Comparison of ENCODE assay signal across 11 cellular contexts in genomic region chr12:56450241-56450640, GRCh38. TPM values are rescaled to one million over a fixed set of nuclear protein-coding genes. Genes with fewer than 3 reads are reported as not detected.
DNase-seq lines count a peak whose midpoint lies in the region; ATAC-seq, FAIRE-seq and TF ChIP-seq lines count a peak whose summit lies in the region.
"Had no signal": no experiment of that assay in that cellular context is flagged by ENCODE, and none has a peak within 500 bp of the region (broad histone marks: within the 10 kb centered on the region; RNA-seq: fewer than 3 reads in every experiment).

No MANE protein-coding gene starts in this region.

- H3K4me2 ChIP-seq in OCI-LY7 (ENCODE audit: low read length): peak overlapping the region; percentile 77
- H3K4me2 ChIP-seq in H1 (ENCODE audit: insufficient read depth in 1 of 2, low read depth in 2 of 2, low read length in 2 of 2): peak overlapping the region; percentile 62 to 88; a peak in 1 of 4 replicates

- no peak for TF ChIP-seq EP300 in H1 (IDR thresholded peaks at IDR 0.05; ENCODE audit: borderline replicate concordance in 1 of 2, low read depth in 2 of 2, low read length in 2 of 2)

- H3K27ac ChIP-seq in breast epithelium (no peak overlapping the region), OCI-LY7 (ENCODE audit: low read depth, low read length, poor library complexity, severe bottlenecking) (peak overlapping the region; percentile 90), H1 (ENCODE audit: low read depth, low read length) (no peak overlapping the region), subcutaneous abdominal adipose tissue (ENCODE audit: low read depth, low read length) (peak overlapping the region; percentile 84), gastrocnemius medialis (peak overlapping the region in 2 of 4 donors; percentile 84 to 92)

- H3K4me1 ChIP-seq in breast epithelium (no peaks in the 10 kb centered on the region), OCI-LY7 (ENCODE audit: insufficient read depth, low read length, poor library complexity, severe bottlenecking) (peaks cover 25% of the 10 kb centered on the region), H1 (replicated peaks in 1 of 4; ENCODE audit: control insufficient read depth in 3 of 4, insufficient read depth in 4 of 4, low read length in 3 of 4) (peaks cover 3 to 6% (median 5%) of the 10 kb centered on the region in 4 experiments; a peak in 5 of 7 replicates), subcutaneous abdominal adipose tissue (ENCODE audit: control insufficient read depth in 5 of 5, insufficient read depth in 5 of 5, low read length in 5 of 5) (peaks cover 0 to 10% (median 8%) of the 10 kb centered on the region in 5 donors), gastrocnemius medialis (peaks cover 6 to 8% of the 10 kb centered on the region in 2 donors)

- H3K9me3 Mint-ChIP-seq in MCF 10A (ENCODE audit: unreplicated experiment): no peaks in the 10 kb centered on the region

- no peak overlapping the region for H3K14ac ChIP-seq in H1 (ENCODE audit: insufficient read length)

- no peaks in the 10 kb centered on the region for H3K9me2 ChIP-seq in OCI-LY7 (ENCODE audit: insufficient read depth, low read length)

- H3K23ac ChIP-seq in H1 (ENCODE audit: insufficient read length): no peak overlapping the region

- no peaks in the 10 kb centered on the region for H3K27me3 Mint-ChIP-seq in MCF 10A (ENCODE audit: insufficient read depth, unreplicated experiment)

- 0 out of 2 replicates have a peak overlapping the region, but pooled peaks have one; percentile 49 for H2AK5ac ChIP-seq in H1 (ENCODE audit: low read depth, low read length)

- peak overlapping the region; percentile 20 for H4K91ac ChIP-seq in H1 (replicated peaks; ENCODE audit: insufficient read length, low read length)

- in situ Hi-C loops in gastrocnemius medialis (cut with MboI; ENCODE audit: low sequenced_read_pairs in 4 of 4): loop anchor here in 1 of 4 donors (25.0 kb wide), 1 partner anchor 263 kb away; the partner anchor contains the start of gene SMARCC2

- peak overlapping the region; percentile 90 for H3K27ac Mint-ChIP-seq in MCF 10A (ENCODE audit: low read depth, unreplicated experiment)

- H3K4me3 ChIP-seq in breast epithelium (no peak overlapping the region), OCI-LY7 (ENCODE audit: low read depth, low read length, poor library complexity, severe bottlenecking) (peak overlapping the region; percentile 88), H1 (ENCODE audit: extremely low read depth in 1 of 4, insufficient read depth in 2 of 4, low read depth in 3 of 4, low read length in 4 of 4) (no peak overlapping the region), subcutaneous abdominal adipose tissue (ENCODE audit: low read depth in 1 of 5, low read length in 5 of 5) (no peak overlapping the region), gastrocnemius medialis (peak overlapping the region in 1 of 4 donors; percentile 83)
- H3K4me3 ChIP-seq: lung had no signal

- H3K4me3 Mint-ChIP-seq in MCF 10A (ENCODE audit: unreplicated experiment): no peak overlapping the region

- DNase-seq in MCF 10A (ENCODE audit: unreplicated experiment) (no peak), breast epithelium (ENCODE audit: low spot score in 2 of 2) (no peak), OCI-LY7 (ENCODE audit: low spot score) (no peak), H1 (ENCODE audit: low read depth in 1 of 2, low spot score in 2 of 2) (no peak), gastrocnemius medialis (no peak)
- no peak for DNase-seq in stimulated activated CD4-positive, alpha-beta T cell treated with anti-CD3 and anti-CD28 coated beads, Interleukin-2, amount 100 ng/mL, for 48 hours
- DNase-seq: thyroid gland had no signal

- H4K5ac ChIP-seq in H1 (ENCODE audit: insufficient read length, low read depth, low read length): no peak overlapping the region

- TF ChIP-seq RAD21 in H1 (IDR thresholded peaks at IDR 0.05 in 1 of 2, conservative IDR thresholded peaks at IDR 0.05 in 1 of 2; ENCODE audit: low read depth in 2 of 2, low read length in 2 of 2): no peak

- POLR2A ChIA-PET in MCF 10A (lab: Yijun Ruan, JAX): interaction anchor here (0.7 to 4.4 kb wide), 12 partner anchors 12 to 333 kb away, joined by 3 to 63 read pairs (median 8); partner anchors contain the start of genes CNPY2, CS, PAN2 and RNF41
- POLR2A ChIA-PET in OCI-LY7 (lab: Charles Lee): interaction anchor here (0.6 to 7.5 kb wide), 16 partner anchors 9 to 734 kb away, joined by 3 to 98 read pairs (median 4); partner anchors contain the start of genes PAN2 and STAT2
- POLR2A ChIA-PET in H1 (lab: Charles Lee; ENCODE audit: partially characterized antibody): interaction anchor here (1.2 to 7.3 kb wide), 11 partner anchors 9 to 238 kb away, joined by 3 to 74 read pairs (median 5); partner anchors contain the start of genes CNPY2, CS and PTGES3

- ATAC-seq in HG03135 (IDR thresholded peaks at IDR 0.05; ENCODE audit: unreplicated experiment) (no peak), gastrocnemius medialis (no peak)

- peak overlapping the region; percentile 15; the same call in 1 of the 2 replicates for H2AFZ ChIP-seq in OCI-LY7 (ENCODE audit: low read length)
- peak overlapping the region; percentile 98; the same call in 1 of the 2 replicates for H2AFZ ChIP-seq in H1 (ENCODE audit: low read length)

- H3K9me3 ChIP-seq in breast epithelium: no peaks in the 10 kb centered on the region
- no peaks in the 10 kb centered on the region for H3K9me3 ChIP-seq in OCI-LY7 (ENCODE audit: low read length)
- no peaks in the 10 kb centered on the region for H3K9me3 ChIP-seq in H1 (ENCODE audit: insufficient read depth in 2 of 2, low read depth in 1 of 2, low read length in 1 of 2)
- no peaks in the 10 kb centered on the region for H3K9me3 ChIP-seq in subcutaneous abdominal adipose tissue (ENCODE audit: control insufficient read depth in 5 of 5, low read length in 5 of 5)
- no peaks in the 10 kb centered on the region for H3K9me3 ChIP-seq in gastrocnemius medialis
- H3K9me3 ChIP-seq: HAP-1, thyroid gland had no signal

- H3K56ac ChIP-seq in H1 (replicated peaks; ENCODE audit: insufficient read length, low read depth, low read length): no peak overlapping the region

- H3K18ac ChIP-seq in H1 (ENCODE audit: extremely low read depth, low read length): no peak overlapping the region

- no peak overlapping the region for H4K8ac ChIP-seq in H1 (ENCODE audit: extremely low read depth, insufficient read depth, low read length)

- CTCF ChIA-PET in MCF 10A (lab: Yijun Ruan, JAX) (interaction anchor here (0.6 to 3.2 kb wide), 4 partner anchors 14 to 558 kb away, joined by 3 to 20 read pairs (median 4); partner anchors contain the start of gene RNF41), OCI-LY7 (lab: Charles Lee; ENCODE audit: unreplicated experiment) (interaction anchor here (1.2 to 1.4 kb wide), 2 partner anchors 9 to 14 kb away, joined by 3 to 10 read pairs; no protein-coding TSS in a partner anchor), H1 (lab: Charles Lee; ENCODE audit: partially characterized antibody) (interaction anchor here (0.6 to 12.4 kb wide), 6 partner anchors 11 to 154 kb away, joined by 3 to 124 read pairs (median 3); partner anchors contain the start of gene CNPY2)

- no peak overlapping the region for H3K4ac ChIP-seq in H1 (replicated peaks; ENCODE audit: insufficient read length, low read depth, low read length)

- peak overlapping the region; percentile 45 for H2BK120ac ChIP-seq in H1 (replicated peaks; ENCODE audit: low read depth, low read length)

- peak overlapping the region; percentile 95; the same call in 1 of the 2 replicates for H2BK12ac ChIP-seq in H1 (ENCODE audit: low read depth, low read length)

- H4K20me1 ChIP-seq in OCI-LY7 (ENCODE audit: insufficient read depth, low read length): no peaks in the 10 kb centered on the region
- H4K20me1 ChIP-seq in H1 (replicated peaks in 1 of 2; ENCODE audit: control insufficient read depth in 1 of 2, insufficient read depth in 2 of 2, low read length in 2 of 2): no peaks in the 10 kb centered on the region

- no peaks in the 10 kb centered on the region for H3K79me1 ChIP-seq in H1 (ENCODE audit: low read depth, low read length)

- peaks cover 30% of the 10 kb centered on the region; the same call in 1 of the 2 replicates for H3K79me2 ChIP-seq in OCI-LY7 (ENCODE audit: insufficient read depth, low read depth, low read length)
- peaks cover 0 to 17% of the 10 kb centered on the region in 2 experiments; a peak in 3 of 4 replicates for H3K79me2 ChIP-seq in H1 (ENCODE audit: control insufficient read depth in 1 of 2, insufficient read depth in 2 of 2, low read length in 2 of 2)

- BruUV-seq in MCF 10A (replicated peaks; lab: Mats Ljungman, UMichigan) (no TSS peak), OCI-LY7 (replicated peaks; lab: Mats Ljungman, UMichigan) (no TSS peak)

- intact Hi-C loops in MCF 10A (cut with micrococcal nuclease): no loop called here
- intact Hi-C loops in breast epithelium (cut with DNase I; ENCODE audit: low total_unique reads): no loop called here
- intact Hi-C loops in OCI-LY7 (cut with micrococcal nuclease; ENCODE audit: unreplicated experiment): no loop called here
- intact Hi-C loops in gastrocnemius medialis (cut with DNase I; ENCODE audit: low total_unique reads): no loop called here

- no peak for TF ChIP-seq CTCF in MCF 10A (IDR thresholded peaks at IDR 0.05; ENCODE audit: unreplicated experiment)
- no peak for TF ChIP-seq CTCF in breast epithelium (IDR thresholded peaks at IDR 0.05)
- no peak for TF ChIP-seq CTCF in OCI-LY7 (conservative IDR thresholded peaks at IDR 0.05; ENCODE audit: low read length)
- TF ChIP-seq CTCF in H1 (IDR thresholded peaks at IDR 0.05; ENCODE audit: control extremely low read depth in 1 of 3, insufficient read depth in 1 of 3, low read depth in 1 of 3, low read length in 3 of 3): no peak
- TF ChIP-seq CTCF in gastrocnemius medialis (IDR thresholded peaks at IDR 0.05 in 4 of 5, conservative IDR thresholded peaks at IDR 0.05 in 1 of 5): no peak

- peak overlapping the region; percentile 6; the same call in 1 of the 2 replicates for H2BK20ac ChIP-seq in H1 (ENCODE audit: low read length)

- H3K36me3 Mint-ChIP-seq in MCF 10A (ENCODE audit: insufficient read depth, unreplicated experiment): no peaks in the 10 kb centered on the region

- peaks cover 8% of the 10 kb centered on the region for H3K4me1 Mint-ChIP-seq in MCF 10A (ENCODE audit: insufficient read depth, unreplicated experiment)

- H3K36me3 ChIP-seq in breast epithelium (no peaks in the 10 kb centered on the region), OCI-LY7 (ENCODE audit: insufficient read depth, low read length) (peaks cover 20% of the 10 kb centered on the region), H1 (ENCODE audit: control insufficient read depth in 2 of 4, insufficient read depth in 4 of 4, low read length in 3 of 4) (no peaks in the 10 kb centered on the region; a peak in 1 of 8 replicates), subcutaneous abdominal adipose tissue (ENCODE audit: control insufficient read depth in 5 of 5, insufficient read depth in 5 of 5, low read length in 5 of 5) (no peaks in the 10 kb centered on the region), gastrocnemius medialis (no peaks in the 10 kb centered on the region)
- H3K36me3 ChIP-seq: HAP-1, thyroid gland had no signal

- peak overlapping the region; percentile 92 for H2BK15ac ChIP-seq in H1 (ENCODE audit: low read length)

- H3K23me2 ChIP-seq in H1 (ENCODE audit: low read depth, low read length): no peaks in the 10 kb centered on the region; the same call in 1 of the 2 replicates

- no peak overlapping the region for H2BK5ac ChIP-seq in H1 (ENCODE audit: low read depth, low read length)

- H3K27me3 ChIP-seq in breast epithelium (no peaks in the 10 kb centered on the region), H1 (replicated peaks in 1 of 4; ENCODE audit: control insufficient read depth in 3 of 4, extremely low read depth in 1 of 4, insufficient read depth in 3 of 4, low read length in 3 of 4) (no peaks in the 10 kb centered on the region), subcutaneous abdominal adipose tissue (ENCODE audit: control insufficient read depth in 5 of 5, insufficient read depth in 4 of 5, low read length in 5 of 5) (no peaks in the 10 kb centered on the region), gastrocnemius medialis (no peaks in the 10 kb centered on the region)
- H3K27me3 ChIP-seq: thyroid gland had no signal

- no peak for FAIRE-seq in H1 (lab: Jason Lieb, UNC)

- H3K9ac ChIP-seq in H1 (replicated peaks in 1 of 4; ENCODE audit: extremely low read depth in 1 of 4, low read depth in 3 of 4, low read length in 3 of 4) (no peak overlapping the region), subcutaneous abdominal adipose tissue (ENCODE audit: low read length in 5 of 5) (no peak overlapping the region)

- no peak for TF ChIP-seq POLR2A in breast epithelium (IDR thresholded peaks at IDR 0.05)
- TF ChIP-seq POLR2A in H1 (IDR thresholded peaks at IDR 0.05; ENCODE audit: control extremely low read depth in 1 of 2, low read depth in 2 of 2, low read length in 2 of 2): 0 out of 3 replicates have a peak, but pooled peaks of 1 of the 2 experiments have one; percentile 29
- TF ChIP-seq POLR2A in gastrocnemius medialis (IDR thresholded peaks at IDR 0.05): no peak

- WGBS in H1 (ENCODE audit: extremely low coverage in 1 of 2, insufficient coverage in 1 of 2, insufficient read length in 1 of 2, insufficient replicate concordance in 2 of 2, low coverage in 1 of 2, low lambda C conversion rate in 2 of 2, missing lambda C conversion rate in 1 of 2), 2 experiments: 78% methylated on average over 3 of the region's 3 CpGs; no CpG with 5 or more reads in 1 of the 2 experiments

RNA-seq across cellular contexts. Expression of gene TIMELESS, which starts 1.0 kb away (rescaled TPM):
- 10.1 and 14.0 TPM in 2 replicates for total RNA-seq in MCF 10A (2022)
- 1 to 10 TPM; 4.5 to 7.2 (median 6.7) TPM for total RNA-seq in breast epithelium
- total RNA-seq in OCI-LY7 (2014; rRNA removed; shearing (Covaris generic)): 44.8 and 46.5 TPM in 2 replicates
- total RNA-seq in OCI-LY7 (2022): 103 and 115 TPM in 2 replicates
- 86.7 and 88.7 TPM in 2 replicates for total RNA-seq in H1 (2021; fragmentation: NEBNext Ultra II Directional; extraction: Animal tissue kit (Norgen Biotek cat#: 25700))
- polyA plus RNA-seq in H1 (2011; rRNA removed): 17.1 and 19.9 TPM in 2 replicates
- polyA plus RNA-seq in H1 (2011; cell fraction: cytosol; rRNA removed): 21.8 TPM
- 52.0 TPM for polyA plus RNA-seq in H1 (2011; cell fraction: nucleus; rRNA removed)
- polyA plus RNA-seq in H1 (2012, experiment 1 of 2): 77.7 to 86.4 TPM (median 79.8 TPM) in 4 replicates
- 27.5 TPM for polyA plus RNA-seq in H1 (2012, experiment 2 of 2)
- 40.2 TPM for polyA plus RNA-seq in H1 (2013, experiment 1 of 2)
- 39.6 TPM for polyA plus RNA-seq in H1 (2013, experiment 2 of 2)
- polyA minus RNA-seq in H1 (2011; rRNA and poly(A)+ RNA removed): 23.3 and 29.1 TPM in 2 replicates
- polyA minus RNA-seq in H1 (2011; cell fraction: cytosol; rRNA and poly(A)+ RNA removed): 23.2 TPM
- polyA minus RNA-seq in H1 (2011; cell fraction: nucleus; rRNA and poly(A)+ RNA removed): 29.4 TPM
- total RNA-seq in gastrocnemius medialis: 1 to 10 TPM; 1.9 to 4.6 (median 2.5) TPM

RNA-seq across cellular contexts. Expression of gene MIP, which starts 4.2 kb away (rescaled TPM):
- not detected in 2 replicates for total RNA-seq in MCF 10A (2022)
- not detected for total RNA-seq in breast epithelium
- total RNA-seq in OCI-LY7 (2014; rRNA removed; shearing (Covaris generic)): not detected in 2 replicates
- total RNA-seq in OCI-LY7 (2022): 0.57 TPM in 1 of 2 replicates, not detected in the other
- 0.19 TPM in 1 of 2 replicates, not detected in the other for total RNA-seq in H1 (2021; fragmentation: NEBNext Ultra II Directional; extraction: Animal tissue kit (Norgen Biotek cat#: 25700))
- polyA plus RNA-seq in H1 (2011; rRNA removed): 0.05 and 0.13 TPM in 2 replicates
- not detected for polyA plus RNA-seq in H1 (2011; cell fraction: cytosol; rRNA removed)
- 0.13 TPM for polyA plus RNA-seq in H1 (2011; cell fraction: nucleus; rRNA removed)
- polyA plus RNA-seq in H1 (2012, experiment 1 of 2): not detected in 4 replicates
- not detected for polyA plus RNA-seq in H1 (2012, experiment 2 of 2)
- polyA plus RNA-seq in H1 (2013, experiment 1 of 2): not detected
- polyA plus RNA-seq in H1 (2013, experiment 2 of 2): not detected
- 0.12 TPM in 1 of 2 replicates, not detected in the other for polyA minus RNA-seq in H1 (2011; rRNA and poly(A)+ RNA removed)
- polyA minus RNA-seq in H1 (2011; cell fraction: cytosol; rRNA and poly(A)+ RNA removed): not detected
- 0.30 TPM for polyA minus RNA-seq in H1 (2011; cell fraction: nucleus; rRNA and poly(A)+ RNA removed)
- total RNA-seq in gastrocnemius medialis: not detected
- total RNA-seq: lung, thyroid gland had no signal

RNA-seq across cellular contexts. Expression of gene SPRYD4, which starts 18.1 kb away (rescaled TPM):
- total RNA-seq in MCF 10A (2022): 3.5 and 3.9 TPM in 2 replicates
- total RNA-seq in breast epithelium: 1 to 10 TPM; 2.9 to 4.8 (median 3.6) TPM
- 5.3 and 5.9 TPM in 2 replicates for total RNA-seq in OCI-LY7 (2014; rRNA removed; shearing (Covaris generic))
- total RNA-seq in OCI-LY7 (2022): 6.9 and 7.5 TPM in 2 replicates
- 4.0 and 4.3 TPM in 2 replicates for total RNA-seq in H1 (2021; fragmentation: NEBNext Ultra II Directional; extraction: Animal tissue kit (Norgen Biotek cat#: 25700))
- polyA plus RNA-seq in H1 (2011; rRNA removed): 4.9 and 5.3 TPM in 2 replicates
- polyA plus RNA-seq in H1 (2011; cell fraction: cytosol; rRNA removed): 5.6 TPM
- 4.6 TPM for polyA plus RNA-seq in H1 (2011; cell fraction: nucleus; rRNA removed)
- polyA plus RNA-seq in H1 (2012, experiment 1 of 2): 3.5 to 4.1 TPM (median 3.8 TPM) in 4 replicates
- 4.2 TPM for polyA plus RNA-seq in H1 (2012, experiment 2 of 2)
- 2.6 TPM for polyA plus RNA-seq in H1 (2013, experiment 1 of 2)
- polyA plus RNA-seq in H1 (2013, experiment 2 of 2): 2.4 TPM
- 6.5 and 8.8 TPM in 2 replicates for polyA minus RNA-seq in H1 (2011; rRNA and poly(A)+ RNA removed)
- 3.0 TPM for polyA minus RNA-seq in H1 (2011; cell fraction: cytosol; rRNA and poly(A)+ RNA removed)
- 10.6 TPM for polyA minus RNA-seq in H1 (2011; cell fraction: nucleus; rRNA and poly(A)+ RNA removed)
- total RNA-seq in gastrocnemius medialis: 1 to 10 TPM; 1.6 to 4.7 (median 2.9) TPM

RNA-seq across cellular contexts. Expression of gene GLS2, which starts 37.7 kb away (rescaled TPM):
- 3.9 and 4.8 TPM in 2 replicates for total RNA-seq in MCF 10A (2022)
- 1 to 10 TPM in 2 of 3 donors, under 1 TPM in 1; 0.16 to 5.1 (median 4.6) TPM for total RNA-seq in breast epithelium
- not detected in 2 replicates for total RNA-seq in OCI-LY7 (2014; rRNA removed; shearing (Covaris generic))
- not detected in 2 replicates for total RNA-seq in OCI-LY7 (2022)
- 14.5 and 16.9 TPM in 2 replicates for total RNA-seq in H1 (2021; fragmentation: NEBNext Ultra II Directional; extraction: Animal tissue kit (Norgen Biotek cat#: 25700))
- 20.1 and 22.5 TPM in 2 replicates for polyA plus RNA-seq in H1 (2011; rRNA removed)
- 22.8 TPM for polyA plus RNA-seq in H1 (2011; cell fraction: cytosol; rRNA removed)
- 43.9 TPM for polyA plus RNA-seq in H1 (2011; cell fraction: nucleus; rRNA removed)
- 11.5 to 20.7 TPM (median 17.3 TPM) in 4 replicates for polyA plus RNA-seq in H1 (2012, experiment 1 of 2)
- polyA plus RNA-seq in H1 (2012, experiment 2 of 2): 11.9 TPM
- polyA plus RNA-seq in H1 (2013, experiment 1 of 2): 9.7 TPM
- polyA plus RNA-seq in H1 (2013, experiment 2 of 2): 9.1 TPM
- polyA minus RNA-seq in H1 (2011; rRNA and poly(A)+ RNA removed): 27.0 and 36.7 TPM in 2 replicates
- 10.5 TPM for polyA minus RNA-seq in H1 (2011; cell fraction: cytosol; rRNA and poly(A)+ RNA removed)
- polyA minus RNA-seq in H1 (2011; cell fraction: nucleus; rRNA and poly(A)+ RNA removed): 14.9 TPM
- 1 to 10 TPM in 1 of 4 donors, under 1 TPM in 1, not detected in 2; 0.53 to 1.9 TPM for total RNA-seq in gastrocnemius medialis

Comparison
In these comparisons a context has a peak if more than half of its experiments do, and no peak if none do; other contexts are left out.
1. H3K27ac ChIP-seq: peak in OCI-LY7 (single experiment) and subcutaneous abdominal adipose tissue (single experiment); none in breast epithelium (0 of 2) and H1 (single experiment).